Comparison of ENCODE assay signal across 11 cellular contexts in the genomic region with DNA sequence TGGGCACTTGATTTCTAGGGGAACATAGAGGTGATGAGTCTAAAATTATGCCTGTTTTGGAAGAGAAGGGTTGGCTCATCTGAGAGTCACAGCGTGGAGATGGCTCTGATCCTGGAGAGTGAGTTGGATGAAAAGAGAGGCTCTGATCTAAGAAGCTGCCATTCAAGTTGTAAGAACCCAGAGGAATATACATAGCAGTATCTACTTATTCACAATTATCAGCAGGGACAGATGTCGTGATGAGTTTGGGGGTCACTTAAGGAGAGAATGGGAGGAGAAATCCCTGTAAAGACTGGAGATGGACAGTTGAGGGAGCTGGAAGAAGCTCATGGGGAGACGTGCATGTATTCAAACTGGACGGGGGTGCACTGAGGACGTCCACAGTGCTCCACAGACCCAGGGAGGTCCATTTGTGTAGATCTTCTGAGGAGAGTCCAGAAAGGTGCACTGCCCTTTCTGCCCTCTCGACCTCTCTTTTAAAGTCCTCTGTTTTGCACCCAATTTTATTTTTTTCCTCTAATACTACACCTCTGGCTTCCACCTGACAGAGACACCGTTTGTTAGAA.
"Had no signal": no experiment of that assay in that cellular context is flagged by ENCODE, and none has a peak within 500 bp of the region (broad histone marks: within the 10 kb centered on the region; RNA-seq: fewer than 3 reads in every experiment).

No MANE protein-coding gene starts in this region.

- H3K27ac Mint-ChIP-seq: GM23338, H9, HFFc6 had no signal

- H3K4me3 ChIP-seq: GM23248, GM23338, HAP-1 had no signal

- FAIRE-seq: H1, H54 had no signal

- H3K4me1 ChIP-seq: HAP-1 had no signal

- H3K36me3 ChIP-seq: HAP-1 had no signal

- DNase-seq: GM23248, GOT3, H7, H9, HCEC 1CT, HFFc6 had no signal

- H3K27ac ChIP-seq: GM23248 had no signal

- H3K4me2 ChIP-seq: GM23338 had no signal

- ATAC-seq: GM23338, HCT116 had no signal

- H3K9ac ChIP-seq: GM23248 had no signal

- H2AFZ ChIP-seq: GM23248, GM23338 had no signal

- H3K4me3 Mint-ChIP-seq: GM23338, H9, HFFc6 had no signal
